26 cellular contexts compared by ENCODE assay signal in genomic region chr19:32361574-32362317, GRCh38. TPM values are rescaled to one million over a fixed set of nuclear protein-coding genes. Genes with fewer than 3 reads are reported as not detected.
DNase-seq lines count a peak whose midpoint lies in the region; ATAC-seq and TF ChIP-seq lines count a peak whose summit lies in the region.
"Had no signal": no experiment of that assay in that cellular context is flagged by ENCODE, and none has a peak within 500 bp of the region (broad histone marks: within the 10 kb centered on the region; RNA-seq: fewer than 3 reads in every experiment).

No MANE protein-coding gene starts in this region.

- H3K4me1 ChIP-seq in hepatocyte (ENCODE audit: insufficient read depth): no peaks in the 10 kb centered on the region
- peaks cover 6% of the 10 kb centered on the region for H3K4me1 ChIP-seq in upper lobe of right lung
- H3K4me1 ChIP-seq: BLaER1 treated with 17β-estradiol and CSF1 and Interleukin-3, amounts not matched to agents 10 nM and 100 nM; testis had no signal

- no peaks in the 10 kb centered on the region for H3K27me3 Mint-ChIP-seq in T-helper 2 cell treated with Interferon-gamma antibody and Interleukin-4, amounts not matched to agents 5 μg/mL and 100 μg/mL, for 36 hours (ENCODE audit: low read depth)
- H3K27me3 Mint-ChIP-seq: activated naive CD8-positive, alpha-beta T cell treated with anti-CD3 and anti-CD28 coated beads, Interleukin-2, amount 10 ng/mL, durations not matched to agents 7 days and 5 days; naive thymus-derived CD4-positive, alpha-beta T cell; stimulated activated memory B cell treated with anti-CD40 and anti-IgM and Interleukin-4, amounts not matched to agents 10 μg/mL and 1 μg/mL and 100 μg/mL, for 72 hours had no signal

- no peak for DNase-seq in hepatocyte (ENCODE audit: low spot score)
- DNase-seq in substantia nigra (lab: John Stamatoyannopoulos, UW): no peak
- no peak for DNase-seq in SK-N-DZ (ENCODE audit: low spot score)
- no peak for DNase-seq in T-helper 2 cell treated with Interferon-gamma antibody and Interleukin-4, amounts not matched to agents 5 μg/mL and 100 μg/mL, for 36 hours (ENCODE audit: low spot score)
- no peak for DNase-seq in upper lobe of right lung
- no peak for DNase-seq in AML-193 (lab: John Stamatoyannopoulos, UW)
- DNase-seq: activated effector memory CD4-positive, alpha-beta T cell treated with anti-CD3 and anti-CD28 coated beads, Interleukin-2, amount 50 U/mL, for 16 hours; activated naive CD8-positive, alpha-beta T cell treated with anti-CD3 and anti-CD28 coated beads, Interleukin-2, amount 10 ng/mL, durations not matched to agents 7 days and 5 days; foreskin melanocyte; H9; heart right ventricle; Karpas-422; kidney; naive thymus-derived CD4-positive, alpha-beta T cell; NCI-H1436; NCI-H2081; NCI-H226; occipital lobe; Right ventricle myocardium superior; stimulated activated CD4-positive, alpha-beta T cell treated with anti-CD3 and anti-CD28 coated beads, Interleukin-15, amount 100 ng/mL, for 24 hours; testis had no signal

- H3K79me2 ChIP-seq in hepatocyte: peaks cover 64% of the 10 kb centered on the region

- no peak for ATAC-seq in upper lobe of right lung
- ATAC-seq: GM12878; heart right ventricle; naive thymus-derived CD4-positive, alpha-beta T cell; stimulated activated memory B cell treated with anti-CD40 and anti-IgM and Interleukin-4, amounts not matched to agents 10 μg/mL and 1 μg/mL and 100 μg/mL, for 72 hours had no signal

- H4K20me1 ChIP-seq in hepatocyte (ENCODE audit: insufficient read depth, poor library complexity, severe bottlenecking): peaks cover 5% of the 10 kb centered on the region

- no peak overlapping the region for H2AFZ ChIP-seq in hepatocyte

- TF ChIP-seq CTCF in C4-2B (conservative IDR thresholded peaks at IDR 0.05): no peak
- no peak for TF ChIP-seq CTCF in VCaP (conservative IDR thresholded peaks at IDR 0.05)
- TF ChIP-seq CTCF in hepatocyte (IDR thresholded peaks at IDR 0.05; ENCODE audit: poor library complexity): no peak
- TF ChIP-seq CTCF in upper lobe of right lung (IDR thresholded peaks at IDR 0.05): no peak

- H3K27ac ChIP-seq in C4-2B: peak overlapping the region; percentile 62
- peak overlapping the region; percentile 83 for H3K27ac ChIP-seq in VCaP
- peak overlapping the region; percentile 44 for H3K27ac ChIP-seq in hepatocyte
- H3K27ac ChIP-seq in substantia nigra (ENCODE audit: low read depth, low read length, poor library complexity, severe bottlenecking): peak overlapping the region; percentile 54
- H3K27ac ChIP-seq in upper lobe of right lung: no peak overlapping the region
- H3K27ac ChIP-seq: BLaER1 treated with 17β-estradiol and CSF1 and Interleukin-3, amounts not matched to agents 10 nM and 100 nM; heart right ventricle; testis had no signal

- H3K36me3 ChIP-seq in hepatocyte (replicated peaks; ENCODE audit: insufficient read depth, low read depth) (no peaks in the 10 kb centered on the region), upper lobe of right lung (peaks cover 55% of the 10 kb centered on the region)

- 95% methylated on average over 8 of the region's 9 CpGs for WGBS in hepatocyte (ENCODE audit: low lambda C conversion rate, missing lambda C conversion rate)

- H3K4me1 Mint-ChIP-seq in T-helper 2 cell treated with Interferon-gamma antibody and Interleukin-4, amounts not matched to agents 5 μg/mL and 100 μg/mL, for 36 hours (ENCODE audit: low read depth): peaks cover 2% of the 10 kb centered on the region

- H3K27ac Mint-ChIP-seq in T-helper 2 cell treated with Interferon-gamma antibody and Interleukin-4, amounts not matched to agents 5 μg/mL and 100 μg/mL, for 36 hours: no peak overlapping the region
- H3K27ac Mint-ChIP-seq: activated naive CD8-positive, alpha-beta T cell treated with anti-CD3 and anti-CD28 coated beads, Interleukin-2, amount 10 ng/mL, durations not matched to agents 7 days and 5 days; H9; stimulated activated memory B cell treated with anti-CD40 and anti-IgM and Interleukin-4, amounts not matched to agents 10 μg/mL and 1 μg/mL and 100 μg/mL, for 72 hours had no signal

- intact Hi-C loops in upper lobe of right lung (cut with DNase I): no loop called here

- H3K9me2 ChIP-seq in hepatocyte (replicated peaks; ENCODE audit: insufficient read depth): no peaks in the 10 kb centered on the region

- H3K4me3 Mint-ChIP-seq in T-helper 2 cell treated with Interferon-gamma antibody and Interleukin-4, amounts not matched to agents 5 μg/mL and 100 μg/mL, for 36 hours: no peak overlapping the region
- H3K4me3 Mint-ChIP-seq: activated naive CD8-positive, alpha-beta T cell treated with anti-CD3 and anti-CD28 coated beads, Interleukin-2, amount 10 ng/mL, durations not matched to agents 7 days and 5 days; H9; naive thymus-derived CD4-positive, alpha-beta T cell; stimulated activated memory B cell treated with anti-CD40 and anti-IgM and Interleukin-4, amounts not matched to agents 10 μg/mL and 1 μg/mL and 100 μg/mL, for 72 hours had no signal

- H3K9me3 Mint-ChIP-seq in T-helper 2 cell treated with Interferon-gamma antibody and Interleukin-4, amounts not matched to agents 5 μg/mL and 100 μg/mL, for 36 hours: no peaks in the 10 kb centered on the region
- H3K9me3 Mint-ChIP-seq: activated naive CD8-positive, alpha-beta T cell treated with anti-CD3 and anti-CD28 coated beads, Interleukin-2, amount 10 ng/mL, durations not matched to agents 7 days and 5 days; H9; naive thymus-derived CD4-positive, alpha-beta T cell; stimulated activated memory B cell treated with anti-CD40 and anti-IgM and Interleukin-4, amounts not matched to agents 10 μg/mL and 1 μg/mL and 100 μg/mL, for 72 hours had no signal

- H3K27me3 ChIP-seq in hepatocyte: no peaks in the 10 kb centered on the region
- H3K27me3 ChIP-seq in upper lobe of right lung: no peaks in the 10 kb centered on the region
- H3K27me3 ChIP-seq: testis had no signal

- H3K36me3 Mint-ChIP-seq in T-helper 2 cell treated with Interferon-gamma antibody and Interleukin-4, amounts not matched to agents 5 μg/mL and 100 μg/mL, for 36 hours (ENCODE audit: low read depth): peaks cover 61% of the 10 kb centered on the region

- H3K4me2 ChIP-seq in hepatocyte: no peak overlapping the region
- H3K4me2 ChIP-seq: BLaER1 treated with 17β-estradiol and CSF1 and Interleukin-3, amounts not matched to agents 10 nM and 100 nM had no signal

- no peaks in the 10 kb centered on the region for H3K9me3 ChIP-seq in hepatocyte (ENCODE audit: low read depth)
- H3K9me3 ChIP-seq in upper lobe of right lung: no peaks in the 10 kb centered on the region
- H3K9me3 ChIP-seq: BLaER1 treated with 17β-estradiol and CSF1 and Interleukin-3, amounts not matched to agents 10 nM and 100 nM; heart right ventricle; testis had no signal

- H3K4me3 ChIP-seq in hepatocyte: no peak overlapping the region
- no peak overlapping the region for H3K4me3 ChIP-seq in upper lobe of right lung
- H3K4me3 ChIP-seq: BLaER1 treated with 17β-estradiol and CSF1 and Interleukin-3, amounts not matched to agents 10 nM and 100 nM; GM12878; heart right ventricle; testis had no signal

RNA-seq across cellular contexts. Expression of gene ZNF507, which starts 16.3 kb away (rescaled TPM):
- total RNA-seq in hepatocyte: 11.8 and 14.8 TPM in 2 replicates
- polyA plus RNA-seq in hepatocyte: 3.8 and 4.7 TPM in 2 replicates
- polyA plus RNA-seq in SK-N-DZ (2014; cell fraction: cytosol; rRNA removed): 5.6 and 6.5 TPM in 2 replicates
- polyA plus RNA-seq in SK-N-DZ (2014; cell fraction: nucleus; rRNA removed): 7.6 and 15.8 TPM in 2 replicates
- total RNA-seq in upper lobe of right lung: 22.3 TPM

RNA-seq across cellular contexts. Expression of gene DPY19L3, which starts 43.8 kb away (rescaled TPM):
- total RNA-seq in hepatocyte (40.6 and 51.4 TPM in 2 replicates), upper lobe of right lung (36.1 TPM)
- 9.0 and 12.9 TPM in 2 replicates for polyA plus RNA-seq in hepatocyte
- 13.2 and 14.5 TPM in 2 replicates for polyA plus RNA-seq in SK-N-DZ (2014; cell fraction: cytosol; rRNA removed)
- polyA plus RNA-seq in SK-N-DZ (2014; cell fraction: nucleus; rRNA removed): 64.3 and 70.5 TPM in 2 replicates
